In genomic region chr3:62318365-62318751, GRCh38 we compare ENCODE assay signal across 8 cellular contexts. TPM values are rescaled to one million over a fixed set of nuclear protein-coding genes. Genes with fewer than 3 reads are reported as not detected.
DNase-seq lines count a peak whose midpoint lies in the region; ATAC-seq and TF ChIP-seq lines count a peak whose summit lies in the region.

No MANE protein-coding gene starts in this region.

- no peak for TF ChIP-seq CTCF in dorsolateral prefrontal cortex (IDR thresholded peaks at IDR 0.05 in 54 of 56, conservative IDR thresholded peaks at IDR 0.05 in 2 of 56; ENCODE audit: low read depth in 1 of 56, partially characterized antibody in 56 of 56)
- TF ChIP-seq CTCF in neural cell (IDR thresholded peaks at IDR 0.05; ENCODE audit: poor library complexity, severe bottlenecking), result no peak

- H3K36me3 Mint-ChIP-seq in CD4-positive, CD25-positive, alpha-beta regulatory T cell, result no peaks in the 10 kb centered on the region

- H2AFZ ChIP-seq in neural cell (ENCODE audit: low read depth, low read length), result peak overlapping the region; percentile 93

- H3K4me2 ChIP-seq in neural cell (ENCODE audit: low read length), result peak overlapping the region; percentile 57

- H3K9me3 ChIP-seq in CD4-positive, CD25-positive, alpha-beta regulatory T cell (ENCODE audit: control insufficient read depth in 2 of 2, low read length in 2 of 2), result no peaks in the 10 kb centered on the region
- H3K9me3 ChIP-seq in neural cell (ENCODE audit: low read length), result no peaks in the 10 kb centered on the region

- intact Hi-C loops in dorsolateral prefrontal cortex (cut with DNase I), result loop anchor here in 1 of 2 donors (5.0 kb wide), 1 partner anchor 116 kb away; no protein-coding TSS in a partner anchor

- TF ChIP-seq EP300 in neural cell (conservative IDR thresholded peaks at IDR 0.05; ENCODE audit: poor library complexity, severe bottlenecking), result no peak

- peak overlapping the region; percentile 53 for H3K27ac ChIP-seq in CD4-positive, CD25-positive, alpha-beta regulatory T cell (ENCODE audit: insufficient read depth, low read length, poor library complexity, severe bottlenecking)
- peak overlapping the region in 38 of 59 donors; percentile 17 to 88 (median 70) for H3K27ac ChIP-seq in dorsolateral prefrontal cortex
- no peak overlapping the region for H3K27ac ChIP-seq in neural cell (ENCODE audit: low read length)

- no peaks in the 10 kb centered on the region for H3K9me2 ChIP-seq in neural cell (ENCODE audit: insufficient read depth, low read length)

- H3K4me1 ChIP-seq in CD4-positive, CD25-positive, alpha-beta regulatory T cell (ENCODE audit: control insufficient read depth, insufficient read depth, low read length, poor library complexity, severe bottlenecking), result no peaks in the 10 kb centered on the region

- peaks cover 5% of the 10 kb centered on the region for H3K27me3 Mint-ChIP-seq in CD4-positive, CD25-positive, alpha-beta regulatory T cell

- no peaks in the 10 kb centered on the region for H3F3A ChIP-seq in neural cell (ENCODE audit: insufficient read depth, low read length, poor library complexity, severe bottlenecking)

- H4K20me1 ChIP-seq in neural cell (ENCODE audit: insufficient read depth), result no peaks in the 10 kb centered on the region

- DNase-seq in CD4-positive, CD25-positive, alpha-beta regulatory T cell, result no peak
- DNase-seq in dorsolateral prefrontal cortex, result no peak
- no peak for DNase-seq in RPMI8226
- no peak for DNase-seq in HuH-7.5 (ENCODE audit: low spot score)

- peak overlapping the region; percentile 84 to 91 (median 88) for H3K4me3 Mint-ChIP-seq in CD4-positive, CD25-positive, alpha-beta regulatory T cell

- no peak for ATAC-seq in CD4-positive, CD25-positive, alpha-beta regulatory T cell (ENCODE audit: low read depth in 2 of 2)
- ATAC-seq in HG03442 (IDR thresholded peaks at IDR 0.05; ENCODE audit: unreplicated experiment) (peak; percentile 14), GM21737 (IDR thresholded peaks at IDR 0.05; ENCODE audit: unreplicated experiment) (no peak), GM19467 (IDR thresholded peaks at IDR 0.05; ENCODE audit: unreplicated experiment) (no peak)

- H3K4me1 Mint-ChIP-seq in CD4-positive, CD25-positive, alpha-beta regulatory T cell, result peaks cover 0 to 15% (median 10%) of the 10 kb centered on the region in 4 donors

- no peaks in the 10 kb centered on the region for H3K36me3 ChIP-seq in CD4-positive, CD25-positive, alpha-beta regulatory T cell (ENCODE audit: control insufficient read depth, insufficient read depth, low read length)
- peaks cover 10% of the 10 kb centered on the region for H3K36me3 ChIP-seq in neural cell (ENCODE audit: insufficient read depth, low read length)

- no peak for TF ChIP-seq RAD21 in neural cell (conservative IDR thresholded peaks at IDR 0.05)

- H3K9me3 Mint-ChIP-seq in CD4-positive, CD25-positive, alpha-beta regulatory T cell, result peaks cover 3 to 19% (median 5%) of the 10 kb centered on the region in 7 donors

- peak overlapping the region; percentile 72 for H3K9ac ChIP-seq in neural cell (ENCODE audit: low read length)

- H3K79me2 ChIP-seq in neural cell (replicated peaks; ENCODE audit: insufficient read depth, low read length), result peaks cover 4% of the 10 kb centered on the region

- peak overlapping the region; percentile 65 for H3K4me3 ChIP-seq in CD4-positive, CD25-positive, alpha-beta regulatory T cell (ENCODE audit: low read depth, low read length)
- H3K4me3 ChIP-seq in dorsolateral prefrontal cortex (peak overlapping the region; percentile 51 to 86 (median 75)), neural cell (ENCODE audit: low read length) (peak overlapping the region; percentile 79)

- H3K27me3 ChIP-seq in CD4-positive, CD25-positive, alpha-beta regulatory T cell (ENCODE audit: control insufficient read depth, insufficient read depth, low read length), result peaks cover 4% of the 10 kb centered on the region
- H3K27me3 ChIP-seq in dorsolateral prefrontal cortex (no peaks in the 10 kb centered on the region), neural cell (ENCODE audit: insufficient read depth, low read depth, low read length) (no peaks in the 10 kb centered on the region)

- H3K27ac Mint-ChIP-seq in CD4-positive, CD25-positive, alpha-beta regulatory T cell, result peak overlapping the region in 1 of 3 donors; percentile 95

TF ChIP-seq in neural cell, 6 proteins besides CTCF, POLR2A, EP300 and RAD21:
- no peak for TF ChIP-seq MXI1 (conservative IDR thresholded peaks at IDR 0.05; ENCODE audit: poor library complexity, severe bottlenecking)
- TF ChIP-seq REST (IDR thresholded peaks at IDR 0.05; ENCODE audit: borderline replicate concordance), result no peak
- TF ChIP-seq SMC3 (conservative IDR thresholded peaks at IDR 0.05; ENCODE audit: poor library complexity), result no peak
- TF ChIP-seq EZH2 (IDR thresholded peaks at IDR 0.05; ENCODE audit: borderline replicate concordance, insufficient read depth, low read length, poor library complexity, severe bottlenecking), result no peak
- no peak for TF ChIP-seq POLR2AphosphoS5 (IDR thresholded peaks at IDR 0.05)
- TF ChIP-seq TAF1 (IDR thresholded peaks at IDR 0.05; ENCODE audit: low read depth), result no peak
TF ChIP-seq in neural cell: peak in this region for 0.

RNA-seq across cellular contexts. Expression of gene FEZF2, which starts 55.0 kb away (rescaled TPM):
- total RNA-seq in CD4-positive, CD25-positive, alpha-beta regulatory T cell, result not detected
- polyA plus RNA-seq in CD4-positive, CD25-positive, alpha-beta regulatory T cell, result not detected
- 10 to 100 TPM in 97 of 120 experiments, 1 to 10 TPM in 23; 3.6 to 23.7 (median 14.6) TPM for total RNA-seq in dorsolateral prefrontal cortex
- 0.47 TPM in 1 of 2 replicates, not detected in the other for polyA plus RNA-seq in neural cell
- polyA minus RNA-seq in neural cell, result not detected in 2 replicates
